Comparison of ENCODE assay signal across 12 cellular contexts in genomic region chr20:63340158-63340688, GRCh38. TPM values are rescaled to one million over a fixed set of nuclear protein-coding genes. Genes with fewer than 3 reads are reported as not detected.
DNase-seq lines count a peak whose midpoint lies in the region; ATAC-seq, FAIRE-seq and TF ChIP-seq lines count a peak whose summit lies in the region.
"Not testable (repeated sequence)": the region's sequence is repeated elsewhere in the genome, so short reads cannot be mapped to it uniquely, and the experiment has no call there.
"Had no signal": no experiment of that assay in that cellular context is flagged by ENCODE, and none has a peak within 500 bp of the region (broad histone marks: within the 10 kb centered on the region; RNA-seq: fewer than 3 reads in every experiment).

No MANE protein-coding gene starts in this region.

- H3K36me3 ChIP-seq in HepG2 (replicated peaks in 1 of 2; ENCODE audit: control insufficient read depth in 1 of 2, insufficient read depth in 2 of 2, low read length in 2 of 2): not testable (repeated sequence)

- H3K79me2 ChIP-seq in HepG2 (ENCODE audit: insufficient read depth, low read length): not testable (repeated sequence)

- intact Hi-C loops in HepG2 (cut with micrococcal nuclease; ENCODE audit: unreplicated experiment): not testable (repeated sequence)

- 38% methylated on average over 10 of the region's 10 CpGs for WGBS in HepG2 (ENCODE audit: low lambda C conversion rate)

- H2AFZ ChIP-seq in HepG2 (ENCODE audit: low read length): not testable (repeated sequence)

- not testable (repeated sequence) for H3K9ac ChIP-seq in HepG2 (ENCODE audit: insufficient read depth, low read depth, low read length)

- not testable (repeated sequence) for TF ChIP-seq POLR2A in GM12891 (IDR thresholded peaks at IDR 0.05; ENCODE audit: low read depth, low read length); HepG2 (IDR thresholded peaks at IDR 0.05; ENCODE audit: insufficient read depth in 1 of 2, low read depth in 2 of 2, low read length in 2 of 2)

- not testable (repeated sequence) for H3K4me1 ChIP-seq in HepG2 (ENCODE audit: insufficient read depth, low read length)

- CTCF ChIA-PET in HEK293T (lab: Yijun Ruan, JAX); HepG2 (lab: Yijun Ruan, JAX; ENCODE audit: low intra/inter-chr PET ratio, low total read pairs): not testable (repeated sequence)

- H3K4me3 ChIP-seq in fibroblast of mammary gland (ENCODE audit: control insufficient read depth, low read depth, low read length); HepG2 (replicated peaks in 1 of 3; ENCODE audit: insufficient read depth in 1 of 3, low read depth in 2 of 3, low read length in 3 of 3): not testable (repeated sequence)

- FAIRE-seq in GM12891 (lab: Jason Lieb, UNC) (peak; percentile 43), HepG2 (lab: Jason Lieb, UNC) (peak; percentile 66), urothelium cell line (lab: Jason Lieb, UNC) (peak; percentile 99)

- peaks cover 7 to 54% of the 10 kb centered on the region in 2 experiments; a peak in 4 of 5 replicates for H3K27me3 ChIP-seq in HepG2 (ENCODE audit: control insufficient read depth in 1 of 2, insufficient read depth in 2 of 2, low read length in 2 of 2)

- H4K20me1 ChIP-seq in HepG2 (ENCODE audit: insufficient read depth, low read length): not testable (repeated sequence)

- ATAC-seq in HepG2: not testable (repeated sequence)

- not testable (repeated sequence) for H3K27ac ChIP-seq in HepG2 (ENCODE audit: extremely low read length, insufficient read depth, low read length)

- not testable (repeated sequence) for TF ChIP-seq EP300 in HepG2 (IDR thresholded peaks at IDR 0.05; ENCODE audit: low read depth in 2 of 2, low read length in 2 of 2); HepG2 (CRISPR knock-in tag; IDR thresholded peaks at IDR 0.05; ENCODE audit: borderline replicate concordance)

- not testable (repeated sequence) for TF ChIP-seq CTCF in fibroblast of mammary gland (conservative IDR thresholded peaks at IDR 0.05; ENCODE audit: control insufficient read depth, insufficient read depth, low read depth, low read length); HepG2 (CRISPR knock-in tag; IDR thresholded peaks at IDR 0.05)

- POLR2A ChIA-PET in HEK293T (lab: Yijun Ruan, JAX); HepG2 (lab: Yijun Ruan, JAX): not testable (repeated sequence)

- in situ Hi-C loops in HepG2 (cut with HindIII; ENCODE audit: extremely low pct_ligation_motif_present, low pct_unique_long_range_greater_than_20kb): not testable (repeated sequence)

- not testable (repeated sequence) for BruUV-seq in HepG2 (replicated peaks; lab: Mats Ljungman, UMichigan)

- not testable (repeated sequence) for TF ChIP-seq RAD21 in HepG2 (CRISPR knock-in tag; IDR thresholded peaks at IDR 0.05)

- not testable (repeated sequence) for H3K9me3 ChIP-seq in HepG2 (ENCODE audit: low read length)

- DNase-seq in GM12891 (ENCODE audit: insufficient read length, low spot score); HEK293T (ENCODE audit: extremely low spot score); HepG2 (ENCODE audit: low spot score); urothelium cell line (ENCODE audit: low spot score): not testable (repeated sequence)
- DNase-seq in OCI-M1 (lab: John Stamatoyannopoulos, UW): peak; percentile 5
- DNase-seq in amniotic epithelial cell (ENCODE audit: low read depth): peak; percentile 4
- DNase-seq in fibroblast of mammary gland (ENCODE audit: low read depth): peak; percentile 3

- not testable (repeated sequence) for H3K4me2 ChIP-seq in HepG2 (ENCODE audit: low read depth, low read length)

TF ChIP-seq in HEK293T, 16 proteins besides CTCF, POLR2A, EP300 and RAD21:
- TF ChIP-seq TARDBP (IDR thresholded peaks at IDR 0.05): peak; percentile 64; the same call in 1 of the 2 replicates

TF ChIP-seq in HepG2, 621 proteins besides CTCF, POLR2A, EP300 and RAD21:
- 0 out of 2 replicates have a peak, but pooled peaks have one; percentile 67 for TF ChIP-seq ZBTB21 (CRISPR knock-in tag; IDR thresholded peaks at IDR 0.05)
- peak; percentile 99 for TF ChIP-seq ATF7 (IDR thresholded peaks at IDR 0.05)
- TF ChIP-seq ATF7, CREB1 (CRISPR knock-in tag; IDR thresholded peaks at IDR 0.05): not testable (repeated sequence)
- TF ChIP-seq CEBPB (IDR thresholded peaks at IDR 0.05; ENCODE audit: borderline replicate concordance, low read depth, low read length): peak; percentile 82
- TF ChIP-seq HOXA7 (CRISPR knock-in tag; IDR thresholded peaks at IDR 0.05): 0 out of 2 replicates have a peak, but pooled peaks have one; percentile 39
- TF ChIP-seq ATF1 (CRISPR knock-in tag; IDR thresholded peaks at IDR 0.05): 0 out of 2 replicates have a peak, but pooled peaks have one; percentile 1
- peak in 1 of 2 experiments; percentile 82; a peak in 2 of 4 replicates for TF ChIP-seq ATF4 (CRISPR knock-in tag; IDR thresholded peaks at IDR 0.05)
- TF ChIP-seq CREB1 (IDR thresholded peaks at IDR 0.05): peak; percentile 92
- TF ChIP-seq BATF2 (CRISPR knock-in tag; IDR thresholded peaks at IDR 0.05): 0 out of 2 replicates have a peak, but pooled peaks have one; percentile 46

RNA-seq across cellular contexts. Expression of gene CHRNA4, which starts 20.9 kb away (rescaled TPM):
- 0.41 TPM for polyA plus RNA-seq in GM12891 (2012; ENCODE audit: low read depth, missing spikeins)
- not detected in 2 replicates for total RNA-seq in HepG2 (2016; rRNA removed; fragmentation: Illumina TruSeq; extraction: Trizol)
- not detected in 2 replicates for total RNA-seq in HepG2 (2016; cell fraction: cytosol; rRNA removed; fragmentation: Illumina TruSeq; extraction: Trizol; ENCODE audit: low read depth)
- not detected in 2 replicates for total RNA-seq in HepG2 (2016; cell fraction: insoluble cytoplasmic fraction; rRNA removed; fragmentation: Illumina TruSeq; extraction: Trizol)
- not detected in 2 replicates for total RNA-seq in HepG2 (2016; cell fraction: membrane; rRNA removed; fragmentation: Illumina TruSeq; extraction: Trizol)
- total RNA-seq in HepG2 (2016; cell fraction: nucleus; rRNA removed; fragmentation: Illumina TruSeq; extraction: Trizol): not detected in 2 replicates
- polyA plus RNA-seq in HepG2 (2011; rRNA removed): not detected in 2 replicates
- polyA plus RNA-seq in HepG2 (2011; cell fraction: cytosol; rRNA removed): 0.06 TPM in 1 of 2 replicates, not detected in the other
- 0.10 and 0.14 TPM in 2 replicates for polyA plus RNA-seq in HepG2 (2011; cell fraction: nucleus; rRNA removed)
- polyA plus RNA-seq in HepG2 (2012): 0.11 TPM in 1 of 2 replicates, not detected in the other
- not detected in 2 replicates for polyA plus RNA-seq in HepG2 (2016; cell fraction: cytosol; fragmentation: Illumina TruSeq; extraction: Trizol; ENCODE audit: low read depth)
- not detected in 2 replicates for polyA plus RNA-seq in HepG2 (2016; cell fraction: insoluble cytoplasmic fraction; fragmentation: Illumina TruSeq; extraction: Trizol; ENCODE audit: low read depth)
- polyA plus RNA-seq in HepG2 (2016; cell fraction: membrane; fragmentation: Illumina TruSeq; extraction: Trizol; ENCODE audit: low read depth): not detected in 2 replicates
- not detected in 2 replicates for polyA plus RNA-seq in HepG2 (2016; cell fraction: nucleus; fragmentation: Illumina TruSeq; extraction: Trizol; ENCODE audit: insufficient read depth, low read depth)
- polyA minus RNA-seq in HepG2 (2011; rRNA and poly(A)+ RNA removed; ENCODE audit: low replicate concordance): not detected in 2 replicates
- polyA minus RNA-seq in HepG2 (2011; cell fraction: cytosol; rRNA and poly(A)+ RNA removed): not detected in 2 replicates
- polyA minus RNA-seq in HepG2 (2011; cell fraction: nucleus; rRNA and poly(A)+ RNA removed): not detected in 2 replicates
- total RNA-seq: CD4-positive, CD25-positive, alpha-beta regulatory T cell; CD8-positive, alpha-beta memory T cell; HT-29; IMR-90 had no signal
- polyA plus RNA-seq: CD4-positive, CD25-positive, alpha-beta regulatory T cell; CD8-positive, alpha-beta memory T cell; IMR-90 had no signal

RNA-seq across cellular contexts. Expression of gene COL20A1, which starts 47.2 kb away (rescaled TPM):
- not detected for polyA plus RNA-seq in GM12891 (2012; ENCODE audit: low read depth, missing spikeins)
- total RNA-seq in HepG2 (2016; rRNA removed; fragmentation: Illumina TruSeq; extraction: Trizol): not detected in 2 replicates
- total RNA-seq in HepG2 (2016; cell fraction: cytosol; rRNA removed; fragmentation: Illumina TruSeq; extraction: Trizol; ENCODE audit: low read depth): not detected in 2 replicates
- total RNA-seq in HepG2 (2016; cell fraction: insoluble cytoplasmic fraction; rRNA removed; fragmentation: Illumina TruSeq; extraction: Trizol): not detected in 2 replicates
- total RNA-seq in HepG2 (2016; cell fraction: membrane; rRNA removed; fragmentation: Illumina TruSeq; extraction: Trizol): not detected in 2 replicates
- total RNA-seq in HepG2 (2016; cell fraction: nucleus; rRNA removed; fragmentation: Illumina TruSeq; extraction: Trizol): not detected in 2 replicates
- polyA plus RNA-seq in HepG2 (2011; rRNA removed): 0.03 TPM in 1 of 2 replicates, not detected in the other
- 0.03 TPM in 1 of 2 replicates, not detected in the other for polyA plus RNA-seq in HepG2 (2011; cell fraction: cytosol; rRNA removed)
- polyA plus RNA-seq in HepG2 (2011; cell fraction: nucleus; rRNA removed): 0.09 and 0.14 TPM in 2 replicates
- not detected in 2 replicates for polyA plus RNA-seq in HepG2 (2012)
- not detected in 2 replicates for polyA plus RNA-seq in HepG2 (2016; cell fraction: cytosol; fragmentation: Illumina TruSeq; extraction: Trizol; ENCODE audit: low read depth)
- not detected in 2 replicates for polyA plus RNA-seq in HepG2 (2016; cell fraction: insoluble cytoplasmic fraction; fragmentation: Illumina TruSeq; extraction: Trizol; ENCODE audit: low read depth)
- not detected in 2 replicates for polyA plus RNA-seq in HepG2 (2016; cell fraction: membrane; fragmentation: Illumina TruSeq; extraction: Trizol; ENCODE audit: low read depth)
- not detected in 2 replicates for polyA plus RNA-seq in HepG2 (2016; cell fraction: nucleus; fragmentation: Illumina TruSeq; extraction: Trizol; ENCODE audit: insufficient read depth, low read depth)
- polyA minus RNA-seq in HepG2 (2011; rRNA and poly(A)+ RNA removed; ENCODE audit: low replicate concordance): not detected in 2 replicates
- not detected in 2 replicates for polyA minus RNA-seq in HepG2 (2011; cell fraction: cytosol; rRNA and poly(A)+ RNA removed)
- under 0.01 and 0.12 TPM in 2 replicates for polyA minus RNA-seq in HepG2 (2011; cell fraction: nucleus; rRNA and poly(A)+ RNA removed)
- total RNA-seq: A172, IMR-90 had no signal
- polyA plus RNA-seq: CD4-positive, CD25-positive, alpha-beta regulatory T cell; CD8-positive, alpha-beta memory T cell; IMR-90 had no signal
